In the genomic region with DNA sequence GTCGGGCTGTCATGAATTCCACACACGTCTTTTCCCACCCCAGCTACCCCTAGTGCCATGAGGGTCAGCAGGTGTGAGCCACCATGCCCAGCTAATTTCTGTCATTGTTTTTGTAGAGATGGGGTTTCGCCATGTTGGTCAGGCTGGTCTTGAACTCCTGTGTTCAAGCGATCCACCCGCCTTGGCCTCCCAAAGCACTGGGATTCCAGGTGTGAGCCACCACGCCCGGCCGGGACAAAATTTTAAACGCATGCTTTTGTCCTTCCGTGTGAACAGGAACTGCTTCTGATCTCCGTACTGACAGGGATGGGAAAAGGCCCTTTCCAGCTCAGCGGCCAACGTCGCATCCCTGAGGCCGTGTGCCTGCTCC, we compare ENCODE assay signal across 2 cellular contexts.
TF ChIP-seq lines count a peak whose summit lies in the region.

No MANE protein-coding gene starts in this region.

TF ChIP-seq in IMR-90, 13 proteins besides CTCF, POLR2A, EP300 and RAD21:
- TF ChIP-seq RFX5 (IDR thresholded peaks at IDR 0.05; ENCODE audit: low read depth, low read length) (no peak), CEBPB (IDR thresholded peaks at IDR 0.05; ENCODE audit: low read depth, low read length) (no peak), MAZ (IDR thresholded peaks at IDR 0.05; ENCODE audit: borderline replicate concordance, low read depth, low read length) (no peak), BHLHE40 (IDR thresholded peaks at IDR 0.05; ENCODE audit: low read depth, low read length) (no peak), NFE2L2 (IDR thresholded peaks at IDR 0.05; ENCODE audit: low read depth, low read length) (no peak), RCOR1 (IDR thresholded peaks at IDR 0.05; ENCODE audit: insufficient replicate concordance, low read length) (no peak), CHD1 (IDR thresholded peaks at IDR 0.05; ENCODE audit: low read depth, low read length) (no peak), MXI1 (IDR thresholded peaks at IDR 0.05; ENCODE audit: borderline replicate concordance, low read depth, low read length) (no peak), MAFK (IDR thresholded peaks at IDR 0.05; ENCODE audit: low read depth, low read length) (no peak), SMC3 (IDR thresholded peaks at IDR 0.05; ENCODE audit: low read depth, low read length) (no peak), FOS (IDR thresholded peaks at IDR 0.05; ENCODE audit: low read depth, low read length) (no peak)
- TF ChIP-seq, protein P1, sequence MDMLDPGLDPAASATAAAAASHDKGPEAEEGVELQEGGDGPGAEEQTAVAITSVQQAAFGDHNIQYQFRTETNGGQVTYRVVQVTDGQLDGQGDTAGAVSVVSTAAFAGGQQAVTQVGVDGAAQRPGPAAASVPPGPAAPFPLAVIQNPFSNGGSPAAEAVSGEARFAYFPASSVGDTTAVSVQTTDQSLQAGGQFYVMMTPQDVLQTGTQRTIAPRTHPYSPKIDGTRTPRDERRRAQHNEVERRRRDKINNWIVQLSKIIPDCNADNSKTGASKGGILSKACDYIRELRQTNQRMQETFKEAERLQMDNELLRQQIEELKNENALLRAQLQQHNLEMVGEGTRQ (IDR thresholded peaks at IDR 0.05; ENCODE audit: low read depth, low read length) = no peak
- TF ChIP-seq, protein P2, sequence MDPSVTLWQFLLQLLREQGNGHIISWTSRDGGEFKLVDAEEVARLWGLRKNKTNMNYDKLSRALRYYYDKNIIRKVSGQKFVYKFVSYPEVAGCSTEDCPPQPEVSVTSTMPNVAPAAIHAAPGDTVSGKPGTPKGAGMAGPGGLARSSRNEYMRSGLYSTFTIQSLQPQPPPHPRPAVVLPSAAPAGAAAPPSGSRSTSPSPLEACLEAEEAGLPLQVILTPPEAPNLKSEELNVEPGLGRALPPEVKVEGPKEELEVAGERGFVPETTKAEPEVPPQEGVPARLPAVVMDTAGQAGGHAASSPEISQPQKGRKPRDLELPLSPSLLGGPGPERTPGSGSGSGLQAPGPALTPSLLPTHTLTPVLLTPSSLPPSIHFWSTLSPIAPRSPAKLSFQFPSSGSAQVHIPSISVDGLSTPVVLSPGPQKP (IDR thresholded peaks at IDR 0.05; ENCODE audit: borderline replicate concordance, low read depth, low read length) = no peak

TF ChIP-seq in K562, 482 proteins besides CTCF, POLR2A, EP300 and RAD21:
- TF ChIP-seq NR3C1 (CRISPR knock-in tag; IDR thresholded peaks at IDR 0.05) = 0 out of 2 replicates have a peak, but pooled peaks have one; percentile 69
- peak in 1 of 2 experiments; percentile 42; a peak in 2 of 4 replicates for TF ChIP-seq FOXA3 (CRISPR knock-in tag; conservative IDR thresholded peaks at IDR 0.05 in 1 of 2, IDR thresholded peaks at IDR 0.05 in 1 of 2)
- TF ChIP-seq, protein P3, sequence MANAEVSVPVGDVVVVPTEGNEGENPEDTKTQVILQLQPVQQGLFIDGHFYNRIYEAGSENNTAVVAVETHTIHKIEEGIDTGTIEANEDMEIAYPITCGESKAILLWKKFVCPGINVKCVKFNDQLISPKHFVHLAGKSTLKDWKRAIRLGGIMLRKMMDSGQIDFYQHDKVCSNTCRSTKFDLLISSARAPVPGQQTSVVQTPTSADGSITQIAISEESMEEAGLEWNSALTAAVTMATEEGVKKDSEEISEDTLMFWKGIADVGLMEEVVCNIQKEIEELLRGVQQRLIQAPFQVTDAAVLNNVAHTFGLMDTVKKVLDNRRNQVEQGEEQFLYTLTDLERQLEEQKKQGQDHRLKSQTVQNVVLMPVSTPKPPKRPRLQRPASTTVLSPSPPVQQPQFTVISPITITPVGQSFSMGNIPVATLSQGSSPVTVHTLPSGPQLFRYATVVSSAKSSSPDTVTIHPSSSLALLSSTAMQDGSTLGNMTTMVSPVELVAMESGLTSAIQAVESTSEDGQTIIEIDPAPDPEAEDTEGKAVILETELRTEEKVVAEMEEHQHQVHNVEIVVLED (CRISPR knock-in tag; IDR thresholded peaks at IDR 0.05) = no peak
- no peak for TF ChIP-seq MYBL2 (IDR thresholded peaks at IDR 0.05; ENCODE audit: low read depth)
- no peak for TF ChIP-seq MYBL2 (CRISPR knock-in tag; IDR thresholded peaks at IDR 0.05; ENCODE audit: borderline replicate concordance)
